22 cellular contexts compared by ENCODE assay signal in the genomic region with DNA sequence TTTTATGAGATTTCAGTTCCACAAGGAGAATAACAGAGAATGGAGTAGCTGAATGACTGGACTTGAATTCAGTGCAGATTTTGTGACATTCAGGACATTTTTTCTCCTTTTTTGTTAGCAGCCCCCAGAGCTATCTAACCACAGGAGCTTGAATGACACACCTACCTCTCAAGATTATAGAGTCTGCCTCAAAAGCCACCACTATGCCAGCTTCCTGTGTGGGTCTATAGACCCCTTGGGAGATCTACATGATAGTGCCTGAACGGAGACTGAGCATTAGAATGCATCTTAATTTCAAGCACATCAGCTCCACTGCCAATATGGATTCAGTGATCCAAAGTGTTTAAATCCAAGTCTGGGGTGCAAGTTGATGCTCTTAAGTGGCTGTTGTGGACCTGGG.
DNase-seq lines count a peak whose midpoint lies in the region; ATAC-seq and TF ChIP-seq lines count a peak whose summit lies in the region.
"Had no signal": no experiment of that assay in that cellular context is flagged by ENCODE, and none has a peak within 500 bp of the region (broad histone marks: within the 10 kb centered on the region; RNA-seq: fewer than 3 reads in every experiment).

No MANE protein-coding gene starts in this region.

- intact Hi-C loops in left lung (cut with DNase I), result no loop called here

- H2AFZ ChIP-seq in DND-41 (ENCODE audit: low read depth, low read length) (no peak overlapping the region), Loucy (ENCODE audit: low read length) (no peak overlapping the region)
- H2AFZ ChIP-seq: GM23248 had no signal

- H3K27me3 ChIP-seq in BLaER1 (no peaks in the 10 kb centered on the region), DND-41 (ENCODE audit: insufficient read depth, low read length, poor library complexity) (no peaks in the 10 kb centered on the region), Loucy (ENCODE audit: insufficient read depth, low read length, poor library complexity, severe bottlenecking) (no peaks in the 10 kb centered on the region), left lung (no peaks in the 10 kb centered on the region)

- DNase-seq in DND-41 (peak; percentile 68), AML-193 (lab: John Stamatoyannopoulos, UW) (no peak), AG20443 (ENCODE audit: low spot score) (no peak), left lung (no peak)
- no peak for DNase-seq in activated naive CD4-positive, alpha-beta T cell (lab: John Stamatoyannopoulos, UW)
- DNase-seq: 8988T; ACHN; C1 segment of cervical spinal cord; Calu3; CD4-positive, alpha-beta memory T cell; COR-L47; DMS53; DMS79 treated with DMSO at 0.1 percent for 48 hours; GDM1; GM23248; H7; HCEC 1CT had no signal

- H3K9ac ChIP-seq in BLaER1 (no peak overlapping the region), DND-41 (ENCODE audit: low read depth, low read length) (no peak overlapping the region), Loucy (ENCODE audit: low read depth, low read length, poor library complexity, severe bottlenecking) (no peak overlapping the region)
- H3K9ac ChIP-seq: GM23248 had no signal

- TF ChIP-seq CTCF in DND-41 (IDR thresholded peaks at IDR 0.05; ENCODE audit: borderline replicate concordance, extremely low read depth, low read length, poor library complexity, severe bottlenecking) (no peak), Loucy (conservative IDR thresholded peaks at IDR 0.05; ENCODE audit: low read length) (no peak), left lung (IDR thresholded peaks at IDR 0.05) (no peak)

- peaks cover 12% of the 10 kb centered on the region for H3K4me1 ChIP-seq in BLaER1
- H3K4me1 ChIP-seq in DND-41 (ENCODE audit: insufficient read depth, low read length), result peaks cover 27% of the 10 kb centered on the region
- peaks cover 31% of the 10 kb centered on the region for H3K4me1 ChIP-seq in Loucy (ENCODE audit: insufficient read depth, low read length, poor library complexity, severe bottlenecking)
- H3K4me1 ChIP-seq in left lung, result no peaks in the 10 kb centered on the region
- H3K4me1 ChIP-seq: A549 had no signal

- no peaks in the 10 kb centered on the region for H3F3A ChIP-seq in Loucy (ENCODE audit: low read depth)

- ATAC-seq in DND-41 (ENCODE audit: insufficient read depth, low read depth) (peak; percentile 100), left lung (no peak)
- ATAC-seq: A549, GM12878 had no signal

- H4K20me1 ChIP-seq in BLaER1 (no peaks in the 10 kb centered on the region), DND-41 (ENCODE audit: insufficient read depth, low read length) (no peaks in the 10 kb centered on the region), Loucy (ENCODE audit: insufficient read depth, low read length, poor library complexity, severe bottlenecking) (no peaks in the 10 kb centered on the region)

- peak overlapping the region; percentile 49 for H3K4me2 ChIP-seq in BLaER1
- H3K4me2 ChIP-seq in DND-41 (ENCODE audit: insufficient read depth, low read length), result peak overlapping the region; percentile 35; the same call in 1 of the 2 replicates
- H3K4me2 ChIP-seq in Loucy (ENCODE audit: low read depth, low read length, poor library complexity, severe bottlenecking), result peak overlapping the region; percentile 66
- H3K4me2 ChIP-seq: A549 had no signal

- H3K27ac ChIP-seq in BLaER1 (no peak overlapping the region), DND-41 (ENCODE audit: low read length) (peak overlapping the region; percentile 36; the same call in 1 of the 2 replicates), cingulate gyrus (ENCODE audit: low read depth, low read length) (peak overlapping the region; percentile 50), left lung (no peak overlapping the region)
- H3K27ac ChIP-seq: A549, GM23248 had no signal

- H3K9me3 ChIP-seq in BLaER1 (peaks cover 21% of the 10 kb centered on the region), DND-41 (ENCODE audit: insufficient read depth, low read length, severe bottlenecking) (peaks cover 11% of the 10 kb centered on the region), Loucy (ENCODE audit: insufficient read depth, low read depth, low read length) (peaks cover 7% of the 10 kb centered on the region), left lung (peaks cover 0 to 16% of the 10 kb centered on the region in 2 donors)

- H3K79me2 ChIP-seq in DND-41 (ENCODE audit: insufficient read depth, low read length) (no peaks in the 10 kb centered on the region), Loucy (ENCODE audit: insufficient read depth, low read length) (no peaks in the 10 kb centered on the region)

- no peaks in the 10 kb centered on the region for H3K9me2 ChIP-seq in Loucy (replicated peaks; ENCODE audit: low read depth, low read length)

- H3K36me3 ChIP-seq in BLaER1 (no peaks in the 10 kb centered on the region), DND-41 (ENCODE audit: insufficient read depth, low read length) (no peaks in the 10 kb centered on the region), Loucy (ENCODE audit: insufficient read depth, low read length) (no peaks in the 10 kb centered on the region), left lung (no peaks in the 10 kb centered on the region)

- H3K4me3 ChIP-seq in BLaER1 (no peak overlapping the region), DND-41 (ENCODE audit: low read depth in 1 of 2, low read length in 2 of 2) (no peak overlapping the region), Loucy (ENCODE audit: low read length, poor library complexity, severe bottlenecking) (peak overlapping the region; percentile 39), left lung (no peak overlapping the region)
- H3K4me3 ChIP-seq: A549, GM12878, GM23248 had no signal

Comparison
In these comparisons a context has a peak if more than half of its experiments do, and no peak if none do; other contexts are left out.
1. H3K27ac ChIP-seq: peak in DND-41 (single experiment) and cingulate gyrus (single experiment); none in BLaER1 (single experiment) and left lung (0 of 2).
2. Peak in every context shown above with its lines, with median percentiles within 50 percentile points of each other: H3K4me2 ChIP-seq.